ENCODE assay signal across 2 cellular contexts in the genomic region with DNA sequence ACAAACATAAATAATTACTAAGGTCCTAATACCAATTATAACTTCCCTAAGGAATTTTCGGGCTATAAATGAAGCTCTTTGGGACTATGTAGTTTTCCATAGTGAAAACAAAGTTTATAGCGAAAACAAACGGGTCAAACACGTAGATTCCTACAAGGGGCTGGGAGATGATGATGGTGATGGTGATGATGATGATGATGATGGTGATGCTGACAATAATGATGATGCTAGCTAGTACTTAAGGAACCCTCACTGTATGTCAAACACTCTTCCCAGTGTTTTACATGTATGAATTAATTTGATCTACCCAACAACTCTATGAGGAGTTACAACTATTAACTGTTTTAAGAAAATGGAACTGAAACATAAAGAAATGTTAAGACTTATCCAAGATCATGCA.
A peak's percentile ranks its signal among the peaks of the same experiment; 100 is the strongest.
TF ChIP-seq lines count a peak whose summit lies in the region.

No MANE protein-coding gene starts in this region.

TF ChIP-seq in HepG2, 621 proteins besides CTCF, POLR2A, EP300 and RAD21:
- TF ChIP-seq CREB1 (IDR thresholded peaks at IDR 0.05) (peak; percentile 56; the same call in 1 of the 2 replicates), CREB1 (CRISPR knock-in tag; IDR thresholded peaks at IDR 0.05) (no peak), ZNF790 (CRISPR knock-in tag; IDR thresholded peaks at IDR 0.05; ENCODE audit: borderline replicate concordance) (no peak)

TF ChIP-seq in HEK293, 187 proteins besides CTCF, POLR2A, EP300 and RAD21:
- TF ChIP-seq, protein P1, sequence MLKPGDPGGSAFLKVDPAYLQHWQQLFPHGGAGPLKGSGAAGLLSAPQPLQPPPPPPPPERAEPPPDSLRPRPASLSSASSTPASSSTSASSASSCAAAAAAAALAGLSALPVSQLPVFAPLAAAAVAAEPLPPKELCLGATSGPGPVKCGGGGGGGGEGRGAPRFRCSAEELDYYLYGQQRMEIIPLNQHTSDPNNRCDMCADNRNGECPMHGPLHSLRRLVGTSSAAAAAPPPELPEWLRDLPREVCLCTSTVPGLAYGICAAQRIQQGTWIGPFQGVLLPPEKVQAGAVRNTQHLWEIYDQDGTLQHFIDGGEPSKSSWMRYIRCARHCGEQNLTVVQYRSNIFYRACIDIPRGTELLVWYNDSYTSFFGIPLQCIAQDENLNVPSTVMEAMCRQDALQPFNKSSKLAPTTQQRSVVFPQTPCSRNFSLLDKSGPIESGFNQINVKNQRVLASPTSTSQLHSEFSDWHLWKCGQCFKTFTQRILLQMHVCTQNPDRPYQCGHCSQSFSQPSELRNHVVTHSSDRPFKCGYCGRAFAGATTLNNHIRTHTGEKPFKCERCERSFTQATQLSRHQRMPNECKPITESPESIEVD (tag by site-specific recombination; IDR thresholded peaks at IDR 0.05): no peak
- TF ChIP-seq, protein P2, sequence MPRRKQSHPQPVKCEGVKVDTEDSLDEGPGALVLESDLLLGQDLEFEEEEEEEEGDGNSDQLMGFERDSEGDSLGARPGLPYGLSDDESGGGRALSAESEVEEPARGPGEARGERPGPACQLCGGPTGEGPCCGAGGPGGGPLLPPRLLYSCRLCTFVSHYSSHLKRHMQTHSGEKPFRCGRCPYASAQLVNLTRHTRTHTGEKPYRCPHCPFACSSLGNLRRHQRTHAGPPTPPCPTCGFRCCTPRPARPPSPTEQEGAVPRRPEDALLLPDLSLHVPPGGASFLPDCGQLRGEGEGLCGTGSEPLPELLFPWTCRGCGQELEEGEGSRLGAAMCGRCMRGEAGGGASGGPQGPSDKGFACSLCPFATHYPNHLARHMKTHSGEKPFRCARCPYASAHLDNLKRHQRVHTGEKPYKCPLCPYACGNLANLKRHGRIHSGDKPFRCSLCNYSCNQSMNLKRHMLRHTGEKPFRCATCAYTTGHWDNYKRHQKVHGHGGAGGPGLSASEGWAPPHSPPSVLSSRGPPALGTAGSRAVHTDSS (tag by site-specific recombination; IDR thresholded peaks at IDR 0.05): peak; percentile 79
